19 cellular contexts compared by ENCODE assay signal in genomic region chr10:48811461-48811860, GRCh38.
DNase-seq lines count a peak whose midpoint lies in the region; ATAC-seq and TF ChIP-seq lines count a peak whose summit lies in the region.
"Had no signal": no experiment of that assay in that cellular context is flagged by ENCODE, and none has a peak within 500 bp of the region (broad histone marks: within the 10 kb centered on the region; RNA-seq: fewer than 3 reads in every experiment).

No MANE protein-coding gene starts in this region.

- H3K27ac ChIP-seq in mammary epithelial cell (ENCODE audit: insufficient read depth, low read depth, low read length) (no peak overlapping the region), breast epithelium (no peak overlapping the region)
- H3K27ac ChIP-seq: A549, PC-9 had no signal

- DNase-seq in mammary epithelial cell (peak; percentile 49), breast epithelium (ENCODE audit: low spot score in 2 of 2) (no peak), M059J (ENCODE audit: low read depth) (peak; percentile 51), epithelial cell of esophagus (ENCODE audit: low read depth) (peak; percentile 63), T-helper 1 cell (no peak), pons (ENCODE audit: low spot score) (no peak), germinal center (ENCODE audit: low spot score) (no peak)
- DNase-seq: Calu3; CD4-positive, alpha-beta T cell; DMS79 treated with DMSO at 0.1 percent for 48 hours; NCI-H1092; NCI-H2227 treated with DMSO at 0.1 percent for 48 hours; NCI-H526 treated with DMSO at 0.1 percent for 48 hours; PC-9; SHP77 had no signal

- CTCF ChIA-PET in mammary epithelial cell (lab: Charles Lee; ENCODE audit: low non-redundant PET): no interaction called here

- no TSS peak for BruUV-seq in mammary epithelial cell (replicated peaks; lab: Mats Ljungman, UMichigan)

- H3K9me3 ChIP-seq in mammary epithelial cell (replicated peaks; ENCODE audit: insufficient read depth, low read length) (no peaks in the 10 kb centered on the region), breast epithelium (no peaks in the 10 kb centered on the region)
- H3K9me3 ChIP-seq: A549 had no signal

- H3K79me2 ChIP-seq in mammary epithelial cell (ENCODE audit: insufficient read depth, low read length): no peaks in the 10 kb centered on the region

- H3K4me2 ChIP-seq in mammary epithelial cell (ENCODE audit: insufficient read depth, low read depth, low read length): no peak overlapping the region
- H3K4me2 ChIP-seq: A549, GM23338, PC-9 had no signal

- intact Hi-C loops in mammary epithelial cell (cut with micrococcal nuclease): no loop called here
- intact Hi-C loops in breast epithelium (cut with DNase I; ENCODE audit: low total_unique reads): no loop called here

- no peaks in the 10 kb centered on the region for H3K36me3 ChIP-seq in mammary epithelial cell (ENCODE audit: insufficient read depth, low read length)
- no peaks in the 10 kb centered on the region for H3K36me3 ChIP-seq in breast epithelium

- 21% methylated on average over 5 of the region's 5 CpGs for WGBS in mammary epithelial cell (ENCODE audit: low coverage, missing lambda C conversion rate)

- dilution Hi-C loops in mammary epithelial cell (cut with HindIII; ENCODE audit: low sequenced_read_pairs): no loop called here

- TF ChIP-seq CTCF in mammary epithelial cell (conservative IDR thresholded peaks at IDR 0.05 in 1 of 2, IDR thresholded peaks at IDR 0.05 in 1 of 2; ENCODE audit: extremely low read depth in 1 of 2, insufficient read depth in 1 of 2, low read depth in 1 of 2, low read length in 2 of 2) (no peak), breast epithelium (IDR thresholded peaks at IDR 0.05) (no peak), epithelial cell of esophagus (IDR thresholded peaks at IDR 0.05; ENCODE audit: insufficient read depth, low read depth, low read length, missing control alignments) (no peak)

- peak overlapping the region; percentile 69 for H2AFZ ChIP-seq in mammary epithelial cell (ENCODE audit: low read depth, low read length)
- H2AFZ ChIP-seq: GM23338, PC-9 had no signal

- TF ChIP-seq POLR2A in breast epithelium (IDR thresholded peaks at IDR 0.05): no peak

- H4K20me1 ChIP-seq in mammary epithelial cell (ENCODE audit: insufficient read depth, low read length): no peaks in the 10 kb centered on the region

- H3K4me3 ChIP-seq in mammary epithelial cell (replicated peaks in 1 of 3; ENCODE audit: insufficient read depth in 1 of 3, low read depth in 2 of 3, low read length in 3 of 3) (no peak overlapping the region), breast epithelium (no peak overlapping the region), epithelial cell of esophagus (ENCODE audit: low read length) (no peak overlapping the region)
- H3K4me3 ChIP-seq: A549, GM23338, K562, PC-9 had no signal

- peaks cover 13% of the 10 kb centered on the region for H3K4me1 ChIP-seq in mammary epithelial cell (ENCODE audit: insufficient read depth, low read length)
- no peaks in the 10 kb centered on the region for H3K4me1 ChIP-seq in breast epithelium
- H3K4me1 ChIP-seq: A549 had no signal

- ATAC-seq in HG03520 (IDR thresholded peaks at IDR 0.05; ENCODE audit: unreplicated experiment): no peak
- ATAC-seq: A549, GM23338, K562 had no signal

- no peak overlapping the region for H3K9ac ChIP-seq in mammary epithelial cell (ENCODE audit: insufficient read depth, low read length)

- H3K27me3 ChIP-seq in mammary epithelial cell (ENCODE audit: insufficient read depth, low read length) (no peaks in the 10 kb centered on the region), breast epithelium (no peaks in the 10 kb centered on the region)

- in situ Hi-C loops in mammary epithelial cell (cut with MboI; ENCODE audit: low sequenced_read_pairs in 2 of 2): no loop called here

Comparison
In these comparisons a context has a peak if more than half of its experiments do, and no peak if none do; other contexts are left out.
1. DNase-seq: peak in mammary epithelial cell (single experiment), M059J (single experiment) and epithelial cell of esophagus (single experiment); none in breast epithelium (0 of 2), T-helper 1 cell (0 of 5), pons (single experiment) and germinal center (single experiment).